ENCODE assay signal across 22 cellular contexts in genomic region chr6:34304164-34304563, GRCh38.
"Had no signal": no experiment of that assay in that cellular context is flagged by ENCODE, and none has a peak within 500 bp of the region (broad histone marks: within the 10 kb centered on the region; RNA-seq: fewer than 3 reads in every experiment).

No MANE protein-coding gene starts in this region.

- H3K9me3 ChIP-seq: SK-N-SH had no signal

- H3K27ac ChIP-seq: KMS-11, RWPE1 had no signal

- H3K9ac ChIP-seq: KMS-11, SK-N-SH had no signal

- ATAC-seq: Panc1, PC-3 had no signal

- H3K4me2 ChIP-seq: KMS-11, SK-N-SH had no signal

- DNase-seq: IMR-90, Kasumi-1, MM.1S, NCI-H1092 treated with DMSO at 0.1 percent for 48 hours, NCI-H1436, NCI-H187, NCI-H2029, NCI-H2081 treated with DMSO at 0.1 percent for 48 hours, NCI-H2171, NCI-H226, NCI-H446, NCI-H510A, NCI-H524 treated with DMSO at 0.1 percent for 48 hours, NCI-H69, NCI-H774, PC-3, SHP77, SK-N-SH, SW 1271 had no signal
